In genomic region chr1:204571631-204572030, GRCh38 we compare ENCODE assay signal across 26 cellular contexts. TPM values are rescaled to one million over a fixed set of nuclear protein-coding genes. Genes with fewer than 3 reads are reported as not detected.
DNase-seq lines count a peak whose midpoint lies in the region; ATAC-seq, FAIRE-seq and TF ChIP-seq lines count a peak whose summit lies in the region.
"Had no signal": no experiment of that assay in that cellular context is flagged by ENCODE, and none has a peak within 500 bp of the region (broad histone marks: within the 10 kb centered on the region; RNA-seq: fewer than 3 reads in every experiment).

No MANE protein-coding gene starts in this region.

- TF ChIP-seq CTCF in bronchial epithelial cell (IDR thresholded peaks at IDR 0.05; ENCODE audit: insufficient read depth, low read length, severe bottlenecking) (no peak), esophagus squamous epithelium (IDR thresholded peaks at IDR 0.05) (no peak)

- WGBS in esophagus squamous epithelium, 2 donors, result 76 to 90% methylated on average over 4 of the region's 4 CpGs

- no peak for FAIRE-seq in bronchial epithelial cell (lab: Jason Lieb, UNC)
- FAIRE-seq: A549, D721Med, GM12878, GM19239, H1 had no signal

- no peak overlapping the region for H3K4me3 Mint-ChIP-seq in stimulated activated effector memory CD8-positive, alpha-beta T cell treated with anti-CD3 and anti-CD28 coated beads, Interleukin-12 subunit alpha, Interleukin-12 subunit beta, amount 100 ng/mL, for 72 hours
- H3K4me3 Mint-ChIP-seq: CD14-positive monocyte; CD4-positive, alpha-beta T cell; CD8-positive, alpha-beta memory T cell had no signal

- peaks cover 1% of the 10 kb centered on the region for H3K36me3 ChIP-seq in bronchial epithelial cell (ENCODE audit: control insufficient read depth, insufficient read depth, low read length)
- H3K36me3 ChIP-seq in esophagus squamous epithelium, result peaks cover 0 to 5% (median 0%) of the 10 kb centered on the region in 3 donors
- H3K36me3 ChIP-seq: BE2C had no signal

- no peak for ATAC-seq in stimulated activated effector memory CD8-positive, alpha-beta T cell treated with anti-CD3 and anti-CD28 coated beads, Interleukin-12 subunit alpha, Interleukin-12 subunit beta, amount 100 ng/mL, for 72 hours
- ATAC-seq in HG02798 (IDR thresholded peaks at IDR 0.05; ENCODE audit: poor library complexity, unreplicated experiment) (no peak), HG03439 (IDR thresholded peaks at IDR 0.05; ENCODE audit: unreplicated experiment) (no peak)
- ATAC-seq: A549, GM12878 had no signal

- H3K36me3 Mint-ChIP-seq in stimulated activated effector memory CD8-positive, alpha-beta T cell treated with anti-CD3 and anti-CD28 coated beads, Interleukin-12 subunit alpha, Interleukin-12 subunit beta, amount 100 ng/mL, for 72 hours, result peaks cover 46% of the 10 kb centered on the region

- no peak overlapping the region for H3K27ac Mint-ChIP-seq in stimulated activated effector memory CD8-positive, alpha-beta T cell treated with anti-CD3 and anti-CD28 coated beads, Interleukin-12 subunit alpha, Interleukin-12 subunit beta, amount 100 ng/mL, for 72 hours
- H3K27ac Mint-ChIP-seq: CD14-positive monocyte; CD4-positive, alpha-beta T cell had no signal

- no peaks in the 10 kb centered on the region for H3K9me3 ChIP-seq in esophagus squamous epithelium
- H3K9me3 ChIP-seq: BE2C; BLaER1 treated with 17β-estradiol and CSF1 and Interleukin-3, amounts not matched to agents 10 nM and 100 nM had no signal

- TF ChIP-seq POLR2A in esophagus squamous epithelium (IDR thresholded peaks at IDR 0.05), result no peak

- H3K27ac ChIP-seq in esophagus squamous epithelium, result peak overlapping the region in 3 of 4 donors; percentile 11 to 76 (median 38)
- H3K27ac ChIP-seq: BLaER1 treated with 17β-estradiol and CSF1 and Interleukin-3, amounts not matched to agents 10 nM and 100 nM; GM23248 had no signal

- H3K9me3 Mint-ChIP-seq in stimulated activated effector memory CD8-positive, alpha-beta T cell treated with anti-CD3 and anti-CD28 coated beads, Interleukin-12 subunit alpha, Interleukin-12 subunit beta, amount 100 ng/mL, for 72 hours, result no peaks in the 10 kb centered on the region
- H3K9me3 Mint-ChIP-seq: CD4-positive, alpha-beta T cell; CD8-positive, alpha-beta memory T cell had no signal

- H3K27me3 ChIP-seq in bronchial epithelial cell (ENCODE audit: control insufficient read depth, insufficient read depth, low read length) (no peaks in the 10 kb centered on the region), esophagus squamous epithelium (no peaks in the 10 kb centered on the region)
- H3K27me3 ChIP-seq: BE2C; BLaER1 treated with 17β-estradiol and CSF1 and Interleukin-3, amounts not matched to agents 10 nM and 100 nM had no signal

- H3K4me1 Mint-ChIP-seq in stimulated activated effector memory CD8-positive, alpha-beta T cell treated with anti-CD3 and anti-CD28 coated beads, Interleukin-12 subunit alpha, Interleukin-12 subunit beta, amount 100 ng/mL, for 72 hours, result no peaks in the 10 kb centered on the region
- H3K4me1 Mint-ChIP-seq: CD8-positive, alpha-beta memory T cell had no signal

- DNase-seq in M059J (ENCODE audit: low read depth), result peak; percentile 20
- DNase-seq in bronchial epithelial cell (ENCODE audit: low read depth), result peak; percentile 44
- no peak for DNase-seq in esophagus squamous epithelium (lab: John Stamatoyannopoulos, UW)
- no peak for DNase-seq in stimulated activated effector memory CD8-positive, alpha-beta T cell treated with anti-CD3 and anti-CD28 coated beads, Interleukin-12 subunit alpha, Interleukin-12 subunit beta, amount 100 ng/mL, for 72 hours (ENCODE audit: low spot score in 2 of 2)
- DNase-seq: 8988T; ACHN; AML-193; BE2C; CD4-positive, alpha-beta T cell; CD8-positive, alpha-beta memory T cell; DMS 273 treated with DMSO at 0.1 percent for 48 hours; DMS79; EL; GDM1; H7; HCEC 1CT had no signal

- peaks cover 0 to 45% (median 5%) of the 10 kb centered on the region in 3 donors for H3K4me1 ChIP-seq in esophagus squamous epithelium

- H3K4me3 ChIP-seq in bronchial epithelial cell (ENCODE audit: low read depth, low read length) (no peak overlapping the region), esophagus squamous epithelium (no peak overlapping the region)
- H3K4me3 ChIP-seq: A549; BLaER1 treated with 17β-estradiol and CSF1 and Interleukin-3, amounts not matched to agents 10 nM and 100 nM; GM12878; GM23248 had no signal

- intact Hi-C loops in esophagus squamous epithelium (cut with DNase I), result loop anchor here (10.0 kb wide), 1 partner anchor 203 kb away; no protein-coding TSS in a partner anchor

RNA-seq across cellular contexts. Expression of gene MDM4, which starts 55.4 kb away (rescaled TPM):
- 2.7 and 6.9 TPM in 2 replicates for total RNA-seq in M059J (2014; rRNA removed; shearing (Covaris generic))
- total RNA-seq in bronchial epithelial cell, result 23.4 and 25.3 TPM in 2 replicates
- total RNA-seq in esophagus squamous epithelium, result 10 to 100 TPM; 13.2 to 62.8 (median 23.8) TPM

Comparison
In these comparisons a context has a peak if more than half of its experiments do, and no peak if none do; other contexts are left out.
1. DNase-seq: peak in M059J (single experiment) and bronchial epithelial cell (single experiment); none in esophagus squamous epithelium (single experiment) and stimulated activated effector memory CD8-positive, alpha-beta T cell treated with anti-CD3 and anti-CD28 coated beads, Interleukin-12 subunit alpha, Interleukin-12 subunit beta, amount 100 ng/mL, for 72 hours (0 of 2).